Comparison of ENCODE assay signal across 1 cellular context in genomic region chr22:39520054-39520873, GRCh38.
A peak's percentile ranks its signal among the peaks of the same experiment; 100 is the strongest.
TF ChIP-seq lines count a peak whose summit lies in the region.

ATF4 (plus strand) TSS chr22:39520562; CDS start chr22:39521446, 884 bp downstream.

TF ChIP-seq in K562, 482 proteins besides CTCF, POLR2A, EP300 and RAD21 (continued from another document and continues in another):
- TF ChIP-seq ILF3 (IDR thresholded peaks at IDR 0.05; ENCODE audit: borderline replicate concordance) (peak; percentile 67; the same call in 1 of the 2 replicates), ZBTB40 (IDR thresholded peaks at IDR 0.05) (peak; percentile 93), ZBTB40 (CRISPR knock-in tag; IDR thresholded peaks at IDR 0.05) (no peak), RBM17 (IDR thresholded peaks at IDR 0.05; ENCODE audit: borderline replicate concordance, low read depth, low read length) (no peak), PCBP2 (IDR thresholded peaks at IDR 0.05; ENCODE audit: low read depth, low read length, poor library complexity, severe bottlenecking) (peak; percentile 94), SIN3B (IDR thresholded peaks at IDR 0.05; ENCODE audit: low read depth) (no peak), SMAD4 (CRISPR knock-in tag; conservative IDR thresholded peaks at IDR 0.05) (peak; percentile 85), AFF4 (CRISPR knock-in tag; IDR thresholded peaks at IDR 0.05) (peak; percentile 98), PHF21A (IDR thresholded peaks at IDR 0.05; ENCODE audit: borderline replicate concordance, low read depth) (no peak), SMAD2 (IDR thresholded peaks at IDR 0.05; ENCODE audit: low read depth, low read length) (no peak), PPARD (CRISPR knock-in tag; IDR thresholded peaks at IDR 0.05) (no peak), HDAC2 (IDR thresholded peaks at IDR 0.05) (0 out of 2 replicates have a peak, but pooled peaks have one; percentile 26), ZNF740 (CRISPR knock-in tag; IDR thresholded peaks at IDR 0.05) (no peak; the same call in 1 of the 2 replicates), ZNF740 (tag; IDR thresholded peaks at IDR 0.05) (no peak), FOXJ3 (CRISPR knock-in tag; IDR thresholded peaks at IDR 0.05) (no peak), ZNF224 (CRISPR knock-in tag; IDR thresholded peaks at IDR 0.05) (peak; percentile 67; the same call in 1 of the 2 replicates), VEZF1 (CRISPR knock-in tag; IDR thresholded peaks at IDR 0.05) (peak; percentile 34; the same call in 1 of the 2 replicates), CBX2 (IDR thresholded peaks at IDR 0.05; ENCODE audit: insufficient read depth, low read length, poor library complexity, severe bottlenecking) (no peak), PRDM10 (IDR thresholded peaks at IDR 0.05; ENCODE audit: partially characterized antibody) (no peak), FOXJ2 (tag; IDR thresholded peaks at IDR 0.05) (0 out of 2 replicates have a peak, but pooled peaks have one; percentile 42), CREM (IDR thresholded peaks at IDR 0.05; ENCODE audit: low read depth) (peak; percentile 81), HDAC3 (IDR thresholded peaks at IDR 0.05; ENCODE audit: borderline replicate concordance, partially characterized antibody) (peak; percentile 43), ZNF384 (IDR thresholded peaks at IDR 0.05; ENCODE audit: low read depth, low read length) (no peak), HMGXB4 (CRISPR knock-in tag; IDR thresholded peaks at IDR 0.05) (no peak), HNRNPL (IDR thresholded peaks at IDR 0.05; ENCODE audit: low read depth, low read length) (peak; percentile 74), MIER1 (IDR thresholded peaks at IDR 0.05; ENCODE audit: low read depth) (no peak), ZBTB12 (CRISPR knock-in tag; IDR thresholded peaks at IDR 0.05) (no peak; the same call in 1 of the 2 replicates), ZNF121 (CRISPR knock-in tag; conservative IDR thresholded peaks at IDR 0.05) (no peak), E2F5 (CRISPR knock-in tag; IDR thresholded peaks at IDR 0.05) (no peak), USF2 (CRISPR knock-in tag; IDR thresholded peaks at IDR 0.05) (peak; percentile 95), SUPT5H (IDR thresholded peaks at IDR 0.05) (peak; percentile 99), ZNF586 (CRISPR knock-in tag; conservative IDR thresholded peaks at IDR 0.05) (no peak)
